Comparison of ENCODE assay signal across 28 cellular contexts in genomic region chr6:156622185-156622584, GRCh38.
"Had no signal": no experiment of that assay in that cellular context is flagged by ENCODE, and none has a peak within 500 bp of the region (broad histone marks: within the 10 kb centered on the region; RNA-seq: fewer than 3 reads in every experiment).

No MANE protein-coding gene starts in this region.

- H3K4me2 ChIP-seq: hepatocyte had no signal

- H3K27me3 Mint-ChIP-seq: memory B cell; stimulated activated memory B cell treated with anti-CD40 and anti-IgM and Interleukin-4, amounts not matched to agents 10 μg/mL and 1 μg/mL and 100 μg/mL, for 72 hours had no signal

- H3K4me3 ChIP-seq: dorsolateral prefrontal cortex, gastroesophageal sphincter, heart left ventricle, hepatocyte, lung, psoas muscle, sigmoid colon, testis, tibial artery, upper lobe of left lung had no signal

- H3K9me3 Mint-ChIP-seq: memory B cell, nephron had no signal

- H3K27ac Mint-ChIP-seq: memory B cell; nephron; stimulated activated memory B cell treated with anti-CD40 and anti-IgM and Interleukin-4, amounts not matched to agents 10 μg/mL and 1 μg/mL and 100 μg/mL, for 72 hours had no signal

- H3K4me1 ChIP-seq: gastroesophageal sphincter, psoas muscle had no signal

- ATAC-seq: esophagus mucosa; gastroesophageal sphincter; heart left ventricle; left lobe of liver; psoas muscle; right cardiac atrium; stimulated activated memory B cell treated with anti-CD40 and anti-IgM and Interleukin-4, amounts not matched to agents 10 μg/mL and 1 μg/mL and 100 μg/mL, for 72 hours; stimulated activated naive CD8-positive, alpha-beta T cell treated with anti-CD3 and anti-CD28 coated beads, Interleukin-15, Interleukin-2, amounts not matched to agents 100 U/mL and 50 U/mL, for 24 hours had no signal

- H3K27ac ChIP-seq: dorsolateral prefrontal cortex, epithelial cell of prostate, gastroesophageal sphincter, heart left ventricle, hepatocyte, psoas muscle, sigmoid colon, testis, tibial artery, upper lobe of left lung had no signal

- H3K27me3 ChIP-seq: dorsolateral prefrontal cortex, gastroesophageal sphincter, hepatocyte, sigmoid colon, testis, tibial artery, upper lobe of left lung had no signal

- DNase-seq: dorsolateral prefrontal cortex; effector CD4-positive, alpha-beta T cell; foreskin fibroblast; heart left ventricle; kidney; nucleus accumbens; posterior cingulate gyrus; psoas muscle; right cardiac atrium; sigmoid colon; stimulated activated CD4-positive, alpha-beta T cell treated with anti-CD3 and anti-CD28 coated beads, Interleukin-2, amount 100 ng/mL, for 24 hours; stimulated activated CD4-positive, alpha-beta T cell treated with anti-CD3 and anti-CD28 coated beads, Interleukin-4, amount 100 ng/mL, for 24 hours; stimulated activated naive CD8-positive, alpha-beta T cell treated with anti-CD3 and anti-CD28 coated beads, Interleukin-15, Interleukin-2, amounts not matched to agents 100 U/mL and 50 U/mL, for 24 hours; substantia nigra; testis; tibial artery; upper lobe of left lung had no signal

- H3K36me3 Mint-ChIP-seq: memory B cell; stimulated activated memory B cell treated with anti-CD40 and anti-IgM and Interleukin-4, amounts not matched to agents 10 μg/mL and 1 μg/mL and 100 μg/mL, for 72 hours had no signal

- FAIRE-seq: colon, kidney, urothelium cell line had no signal

- H3K4me3 Mint-ChIP-seq: memory B cell; nephron; stimulated activated memory B cell treated with anti-CD40 and anti-IgM and Interleukin-4, amounts not matched to agents 10 μg/mL and 1 μg/mL and 100 μg/mL, for 72 hours had no signal

- H2AFZ ChIP-seq: hepatocyte had no signal

- H3K36me3 ChIP-seq: gastroesophageal sphincter, heart left ventricle, sigmoid colon, tibial artery, upper lobe of left lung had no signal

- H3K79me2 ChIP-seq: hepatocyte had no signal
